In genomic region chr4:183100827-183101226, GRCh38 we compare ENCODE assay signal across 9 cellular contexts. TPM values are rescaled to one million over a fixed set of nuclear protein-coding genes. Genes with fewer than 3 reads are reported as not detected.
A peak's percentile ranks its signal among the peaks of the same experiment; 100 is the strongest.
DNase-seq lines count a peak whose midpoint lies in the region; ATAC-seq, FAIRE-seq and TF ChIP-seq lines count a peak whose summit lies in the region.
"Had no signal": no experiment of that assay in that cellular context is flagged by ENCODE, and none has a peak within 500 bp of the region (broad histone marks: within the 10 kb centered on the region; RNA-seq: fewer than 3 reads in every experiment).

No MANE protein-coding gene starts in this region.

- H3K27ac ChIP-seq in keratinocyte (ENCODE audit: control insufficient read depth, insufficient read depth, low read length): peak overlapping the region; percentile 81
- H3K27ac ChIP-seq in subcutaneous abdominal adipose tissue (ENCODE audit: low read depth, low read length): peak overlapping the region; percentile 97

- peak overlapping the region; percentile 83 to 98 (median 93) for H3K4me3 ChIP-seq in keratinocyte (ENCODE audit: control insufficient read depth in 2 of 3, extremely low read depth in 1 of 3, insufficient read depth in 2 of 3, low read depth in 1 of 3, low read length in 3 of 3)
- H3K4me3 ChIP-seq in subcutaneous abdominal adipose tissue (ENCODE audit: low read depth in 1 of 5, low read length in 5 of 5): peak overlapping the region in 3 of 5 donors; percentile 31 to 83 (median 57)

- no peaks in the 10 kb centered on the region for H3K9me3 ChIP-seq in keratinocyte (ENCODE audit: control insufficient read depth, low read depth, low read length)
- H3K9me3 ChIP-seq in subcutaneous abdominal adipose tissue (ENCODE audit: control insufficient read depth in 5 of 5, low read length in 5 of 5): no peaks in the 10 kb centered on the region

- H3K27me3 Mint-ChIP-seq in activated T-cell treated with anti-CD3 and anti-CD28 coated beads, Interleukin-2, amount 50 U/mL, for 72 hours (ENCODE audit: low read depth): peaks cover 43% of the 10 kb centered on the region
- H3K27me3 Mint-ChIP-seq in WTC11 (ENCODE audit: low read depth): peaks cover 3% of the 10 kb centered on the region; the same call in 1 of the 2 replicates

- H3K4me1 ChIP-seq in keratinocyte (ENCODE audit: control insufficient read depth, extremely low read depth, insufficient read depth, low read length): peaks cover 10% of the 10 kb centered on the region
- H3K4me1 ChIP-seq in subcutaneous abdominal adipose tissue (ENCODE audit: control insufficient read depth in 5 of 5, insufficient read depth in 5 of 5, low read length in 5 of 5): peaks cover 1 to 42% (median 30%) of the 10 kb centered on the region in 5 donors

- H3K27ac Mint-ChIP-seq in activated T-cell treated with anti-CD3 and anti-CD28 coated beads, Interleukin-2, amount 50 U/mL, for 72 hours: peak overlapping the region; percentile 33
- no peak overlapping the region for H3K27ac Mint-ChIP-seq in WTC11

- H2AFZ ChIP-seq in keratinocyte (ENCODE audit: control insufficient read depth, low read length): no peak overlapping the region

- H4K20me1 ChIP-seq in keratinocyte (ENCODE audit: control insufficient read depth, extremely low read depth, insufficient read depth, low read length): peaks cover 5% of the 10 kb centered on the region

- no peaks in the 10 kb centered on the region for H3K36me3 Mint-ChIP-seq in activated T-cell treated with anti-CD3 and anti-CD28 coated beads, Interleukin-2, amount 50 U/mL, for 72 hours (ENCODE audit: insufficient read depth in 2 of 2)
- no peaks in the 10 kb centered on the region for H3K36me3 Mint-ChIP-seq in WTC11

- peaks cover 4% of the 10 kb centered on the region for H3K9me1 ChIP-seq in keratinocyte (ENCODE audit: control insufficient read depth, extremely low read depth, insufficient read depth, low read length)

- TF ChIP-seq CTCF in WTC11 (IDR thresholded peaks at IDR 0.05) (no peak), keratinocyte (optimal IDR thresholded peaks at IDR 0.05 in 1 of 3, IDR thresholded peaks at IDR 0.05 in 1 of 3, conservative IDR thresholded peaks at IDR 0.05 in 1 of 3; ENCODE audit: extremely low read depth in 1 of 3, insufficient read depth in 2 of 3, low read length in 3 of 3) (no peak)

- peak; percentile 23 for FAIRE-seq in keratinocyte (lab: Jason Lieb, UNC)

- no peak for DNase-seq in activated T-cell treated with anti-CD3 and anti-CD28 coated beads, Interleukin-2, amount 50 U/mL, for 72 hours
- DNase-seq in activated T-cell treated with anti-CD3 and anti-CD28 coated beads, Interleukin-2, amount 50 U/mL, for 1 hour: no peak
- no peak for DNase-seq in WTC11 (ENCODE audit: low spot score)
- DNase-seq in keratinocyte (ENCODE audit: low read depth, low spot score): no peak
- no peak for DNase-seq in Kasumi-1 (lab: John Stamatoyannopoulos, UW)
- no peak for DNase-seq in activated CD4-positive, alpha-beta T cell treated with anti-CD3 and anti-CD28 coated beads, Interleukin-2, amount 50 U/mL, for 48 hours
- no peak for DNase-seq in nucleus accumbens (lab: John Stamatoyannopoulos, UW)
- DNase-seq: NCI-H1436 treated with DMSO at 0.1 percent for 48 hours had no signal

- H3K36me3 ChIP-seq in keratinocyte (ENCODE audit: control insufficient read depth in 2 of 2, extremely low read depth in 1 of 2, insufficient read depth in 2 of 2, low read length in 2 of 2) (no peaks in the 10 kb centered on the region), subcutaneous abdominal adipose tissue (ENCODE audit: control insufficient read depth in 5 of 5, insufficient read depth in 5 of 5, low read length in 5 of 5) (no peaks in the 10 kb centered on the region)

- peak overlapping the region; percentile 84 for H3K9ac ChIP-seq in keratinocyte (ENCODE audit: control insufficient read depth, extremely low read depth, insufficient read depth, low read length)
- peak overlapping the region in 2 of 5 donors; percentile 82 to 92 for H3K9ac ChIP-seq in subcutaneous abdominal adipose tissue (ENCODE audit: low read length in 5 of 5)

- no peak for ATAC-seq in activated T-cell treated with anti-CD3 and anti-CD28 coated beads, Interleukin-2, amount 50 U/mL, for 72 hours (replicated peaks in 1 of 2)
- no peak for ATAC-seq in WTC11

- POLR2A ChIA-PET in WTC11 (lab: Charles Lee): interaction anchor here (1.3 kb wide), 1 partner anchor 10 kb away, joined by 8 read pairs; no protein-coding TSS in a partner anchor

- peaks cover 5% of the 10 kb centered on the region for H3K4me1 Mint-ChIP-seq in activated T-cell treated with anti-CD3 and anti-CD28 coated beads, Interleukin-2, amount 50 U/mL, for 72 hours (ENCODE audit: low read depth)
- H3K4me1 Mint-ChIP-seq in WTC11: peaks cover 58% of the 10 kb centered on the region

- no peaks in the 10 kb centered on the region for H3K9me3 Mint-ChIP-seq in activated T-cell treated with anti-CD3 and anti-CD28 coated beads, Interleukin-2, amount 50 U/mL, for 72 hours
- H3K9me3 Mint-ChIP-seq in WTC11: no peaks in the 10 kb centered on the region

- H3K4me2 ChIP-seq in keratinocyte (ENCODE audit: control insufficient read depth, extremely low read depth, insufficient read depth, low read depth, low read length): peak overlapping the region; percentile 91

- CTCF ChIA-PET in WTC11 (lab: Charles Lee): interaction anchor here (0.6 to 1.6 kb wide), 3 partner anchors 28 to 162 kb away, joined by 3 to 4 read pairs (median 4); no protein-coding TSS in a partner anchor

- H3K27me3 ChIP-seq in keratinocyte (ENCODE audit: control insufficient read depth, extremely low read depth, insufficient read depth, low read length) (no peaks in the 10 kb centered on the region), subcutaneous abdominal adipose tissue (ENCODE audit: control insufficient read depth in 5 of 5, insufficient read depth in 4 of 5, low read length in 5 of 5) (no peaks in the 10 kb centered on the region)

- H3K79me2 ChIP-seq in keratinocyte (ENCODE audit: control insufficient read depth, insufficient read depth, low read length): peaks cover 65% of the 10 kb centered on the region

- dilution Hi-C loops in keratinocyte (cut with MboI; ENCODE audit: extremely low pct_ligation_motif_present, low sequenced_read_pairs): no loop called here

- H3K4me3 Mint-ChIP-seq in activated T-cell treated with anti-CD3 and anti-CD28 coated beads, Interleukin-2, amount 50 U/mL, for 72 hours: peak overlapping the region in 1 of 2 donors; percentile 37
- peak overlapping the region; percentile 83 for H3K4me3 Mint-ChIP-seq in WTC11

TF ChIP-seq in WTC11, 78 proteins besides CTCF, POLR2A, EP300 and RAD21 (continues in another document):
- TF ChIP-seq ATF1 (CRISPR knock-in tag; IDR thresholded peaks at IDR 0.05) (no peak), AFF4 (CRISPR knock-in tag; IDR thresholded peaks at IDR 0.05; ENCODE audit: borderline replicate concordance) (no peak), ZNF425 (CRISPR knock-in tag; conservative IDR thresholded peaks at IDR 0.05) (no peak)

RNA-seq across cellular contexts. Expression of gene WWC2, which starts 1.8 kb away (rescaled TPM):
- total RNA-seq in activated T-cell treated with anti-CD3 and anti-CD28 coated beads, Interleukin-2, amount 50 U/mL, for 72 hours: 1 to 10 TPM; 3.6 to 3.7 TPM
- 126 to 133 TPM (median 133 TPM) in 3 replicates for total RNA-seq in WTC11 (2021)
- 10.6 to 15.4 TPM (median 15.1 TPM) in 3 replicates for polyA plus RNA-seq in keratinocyte
- polyA plus RNA-seq in keratinocyte (2011; ENCODE audit: low read depth): 23.7 TPM
- polyA plus RNA-seq in keratinocyte (2011; cell fraction: cytosol; rRNA removed): 8.4 and 13.0 TPM in 2 replicates
- polyA plus RNA-seq in keratinocyte (2011; cell fraction: nucleus; rRNA removed): 23.6 and 28.4 TPM in 2 replicates
- polyA plus RNA-seq in keratinocyte (2012; ENCODE audit: low replicate concordance): 8.4 and 13.5 TPM in 2 replicates
- polyA minus RNA-seq in keratinocyte: 10.2 to 21.5 TPM (median 16.2 TPM) in 3 replicates
- 16.5 TPM for polyA minus RNA-seq in keratinocyte (2011; cell fraction: cytosol; rRNA and poly(A)+ RNA removed)
- 16.9 and 52.3 TPM in 2 replicates for polyA minus RNA-seq in keratinocyte (2011; cell fraction: nucleus; rRNA and poly(A)+ RNA removed)

Comparison
In these comparisons a context has a peak if more than half of its experiments do, and no peak if none do; other contexts are left out.
1. RNA of gene WWC2, which starts 1.8 kb away (total RNA-seq): 126 to 133 TPM in WTC11; 3.6 to 3.7 TPM in activated T-cell treated with anti-CD3 and anti-CD28 coated beads, Interleukin-2, amount 50 U/mL, for 72 hours; every median in the first group is over 10 times any median in the second.